ENCODE assay signal across 30 cellular contexts in genomic region chr20:3577366-3577765, GRCh38.
"Had no signal": no experiment of that assay in that cellular context is flagged by ENCODE, and none has a peak within 500 bp of the region (broad histone marks: within the 10 kb centered on the region; RNA-seq: fewer than 3 reads in every experiment).

No MANE protein-coding gene starts in this region.

- H3K4me1 ChIP-seq: esophagus squamous epithelium, lower lobe of right lung, pancreas, right atrium auricular region, stomach had no signal

- H3K4me3 ChIP-seq: coronary artery, esophagus squamous epithelium, lower lobe of right lung, mucosa of descending colon, pancreas, right atrium auricular region, smooth muscle cell, stomach, thyroid gland had no signal

- H3K27ac Mint-ChIP-seq: memory B cell; naive B cell; natural killer cell treated with Interleukin-12 subunit alpha and Interleukin-12 subunit beta and Interleukin-15 and Interleukin-18, amount 100 ng/mL, for 72 hours; progenitor cell of endocrine pancreas had no signal

- H3K4me1 Mint-ChIP-seq: memory B cell, neural crest cell had no signal

- H3K9me3 ChIP-seq: esophagus squamous epithelium, lower lobe of right lung, mucosa of descending colon, neutrophil, pancreas, right atrium auricular region, stomach, thyroid gland had no signal

- H3K4me3 Mint-ChIP-seq: immature natural killer cell; memory B cell; naive B cell; natural killer cell treated with Interleukin-12 subunit alpha and Interleukin-12 subunit beta and Interleukin-15 and Interleukin-18, amount 100 ng/mL, for 72 hours; neural crest cell had no signal

- DNase-seq: dermis blood vessel endothelial cell; effector memory CD4-positive, alpha-beta T cell; esophagus squamous epithelium; foreskin melanocyte; hypothalamus; immature natural killer cell; islet precursor cell; kidney glomerular epithelial cell; left ventricle myocardium superior; lower lobe of right lung; mucosa of descending colon; naive B cell; pancreas; stimulated activated CD4-positive, alpha-beta T cell treated with anti-CD3 and anti-CD28 coated beads, Interleukin-12 subunit alpha, Interleukin-12 subunit beta, amount 100 ng/mL, for 4 hours; stimulated activated CD4-positive, alpha-beta T cell treated with anti-CD3 and anti-CD28 coated beads, Interleukin-1b, Interleukin-23, amount 100 ng/mL, for 48 hours; stimulated activated CD4-positive, alpha-beta T cell treated with anti-CD3 and anti-CD28 coated beads, Interleukin-4, amount 100 ng/mL, for 1 hour; stimulated activated CD8-positive, alpha-beta memory T cell treated with anti-CD3 and anti-CD28 coated beads, Interleukin-4, amount 100 ng/mL, for 48 hours; stimulated activated naive CD4-positive, alpha-beta T cell treated with Interleukin-2 at 50 U/mL for 16 hours; stomach; thyroid gland; trophoblast cell had no signal

- ATAC-seq: left ventricle myocardium superior; lower lobe of right lung; mucosa of descending colon; natural killer cell treated with Interleukin-12 subunit alpha and Interleukin-12 subunit beta and Interleukin-15 and Interleukin-18, amount 100 ng/mL, for 72 hours; pancreas; sciatic nerve had no signal

- H3K9me3 Mint-ChIP-seq: immature natural killer cell; memory B cell; naive B cell; natural killer cell treated with Interleukin-12 subunit alpha and Interleukin-12 subunit beta and Interleukin-15 and Interleukin-18, amount 100 ng/mL, for 72 hours; neural crest cell had no signal

- H3K27me3 ChIP-seq: esophagus squamous epithelium, neutrophil, pancreas, right atrium auricular region, stomach, thyroid gland had no signal

- H3K27ac ChIP-seq: coronary artery, esophagus squamous epithelium, lower lobe of right lung, neutrophil, pancreas, right atrium auricular region, stomach, thyroid gland had no signal
